Comparison of ENCODE assay signal across 27 cellular contexts in genomic region chr10:96889415-96890171, GRCh38. TPM values are rescaled to one million over a fixed set of nuclear protein-coding genes. Genes with fewer than 3 reads are reported as not detected.
DNase-seq lines count a peak whose midpoint lies in the region; ATAC-seq and TF ChIP-seq lines count a peak whose summit lies in the region.
"Had no signal": no experiment of that assay in that cellular context is flagged by ENCODE, and none has a peak within 500 bp of the region (broad histone marks: within the 10 kb centered on the region; RNA-seq: fewer than 3 reads in every experiment).

No MANE protein-coding gene starts in this region.

- no peaks in the 10 kb centered on the region for H3K27me3 Mint-ChIP-seq in IgD-negative memory B cell
- no peaks in the 10 kb centered on the region for H3K27me3 Mint-ChIP-seq in natural killer cell treated with Interleukin-12 subunit alpha and Interleukin-12 subunit beta and Interleukin-15 and Interleukin-18, amount 100 ng/mL, for 72 hours
- H3K27me3 Mint-ChIP-seq: activated naive CD8-positive, alpha-beta T cell; memory B cell; T-helper 17 cell had no signal

- peak in 1 of 7 experiments; percentile 3 for TF ChIP-seq CTCF in body of pancreas (IDR thresholded peaks at IDR 0.05)
- no peak for TF ChIP-seq CTCF in suprapubic skin (IDR thresholded peaks at IDR 0.05)

- intact Hi-C loops in body of pancreas (cut with DNase I): no loop called here

- no peak overlapping the region for H3K4me3 Mint-ChIP-seq in IgD-negative memory B cell
- H3K4me3 Mint-ChIP-seq in natural killer cell treated with Interleukin-12 subunit alpha and Interleukin-12 subunit beta and Interleukin-15 and Interleukin-18, amount 100 ng/mL, for 72 hours: peak overlapping the region; percentile 71
- H3K4me3 Mint-ChIP-seq: activated naive CD8-positive, alpha-beta T cell; memory B cell; T-helper 17 cell had no signal

- peak overlapping the region in 2 of 3 donors; percentile 9 to 19 for H3K27ac Mint-ChIP-seq in IgD-negative memory B cell
- H3K27ac Mint-ChIP-seq in natural killer cell treated with Interleukin-12 subunit alpha and Interleukin-12 subunit beta and Interleukin-15 and Interleukin-18, amount 100 ng/mL, for 72 hours: peak overlapping the region; percentile 50 to 76
- H3K27ac Mint-ChIP-seq: activated naive CD8-positive, alpha-beta T cell; memory B cell; T-helper 17 cell had no signal

- H3K9me3 ChIP-seq in body of pancreas: no peaks in the 10 kb centered on the region
- no peaks in the 10 kb centered on the region for H3K9me3 ChIP-seq in suprapubic skin
- H3K9me3 ChIP-seq: BE2C, SJSA1 had no signal

- 48 to 61% methylated on average over 12 of the region's 12 CpGs for WGBS in body of pancreas, 2 donors
- WGBS in suprapubic skin: 92% methylated on average over 12 of the region's 12 CpGs

- DNase-seq in DMS53 treated with DMSO at 0.1 percent for 48 hours (lab: John Stamatoyannopoulos, UW; ENCODE audit: unreplicated experiment): peak; percentile 84
- DNase-seq in body of pancreas: peak; percentile 37 to 66 (median 55)
- no peak for DNase-seq in natural killer cell treated with Interleukin-12 subunit alpha and Interleukin-12 subunit beta and Interleukin-15 and Interleukin-18, amount 100 ng/mL, for 72 hours (ENCODE audit: low spot score)
- DNase-seq in suprapubic skin (ENCODE audit: low spot score in 2 of 2): no peak
- no peak for DNase-seq in caudate nucleus (lab: John Stamatoyannopoulos, UW)
- no peak for DNase-seq in amygdala (lab: John Stamatoyannopoulos, UW)
- DNase-seq: activated CD4-positive, alpha-beta T cell treated with anti-CD3 and anti-CD28 coated beads for 48 hours; BE2C; COR-L47; effector CD8-positive, alpha-beta T cell; kidney; MM.1S; NCI-H1417 treated with DMSO at 0.1 percent for 48 hours; NCI-H2171 treated with DMSO at 0.1 percent for 48 hours; stimulated activated CD4-positive, alpha-beta T cell treated with anti-CD3 and anti-CD28 coated beads, Interleukin-12 subunit alpha, Interleukin-12 subunit beta, amount 100 ng/mL, for 4 hours; stimulated activated CD4-positive, alpha-beta T cell treated with anti-CD3 and anti-CD28 coated beads, Interleukin-4, amount 100 ng/mL, for 4 hours; stomach; T-helper 17 cell; transverse colon had no signal

- H3K36me3 ChIP-seq in body of pancreas (replicated peaks in 1 of 2; ENCODE audit: insufficient read depth in 1 of 2, low read depth in 2 of 2): no peaks in the 10 kb centered on the region
- H3K36me3 ChIP-seq in suprapubic skin: no peaks in the 10 kb centered on the region
- H3K36me3 ChIP-seq: BE2C, right atrium auricular region had no signal

- H3K27me3 ChIP-seq in body of pancreas (no peaks in the 10 kb centered on the region), suprapubic skin (no peaks in the 10 kb centered on the region)
- H3K27me3 ChIP-seq: BE2C, right atrium auricular region, SJSA1, stomach, transverse colon had no signal

- ATAC-seq in body of pancreas: peak; percentile 91
- peak in 1 of 2 donors; percentile 13 for ATAC-seq in natural killer cell treated with Interleukin-12 subunit alpha and Interleukin-12 subunit beta and Interleukin-15 and Interleukin-18, amount 100 ng/mL, for 72 hours
- no peak for ATAC-seq in HG02623 (IDR thresholded peaks at IDR 0.05; ENCODE audit: unreplicated experiment)
- ATAC-seq: Panc1, T-helper 17 cell had no signal

- peaks cover 29% of the 10 kb centered on the region for H3K4me1 ChIP-seq in body of pancreas
- peaks cover 8% of the 10 kb centered on the region for H3K4me1 ChIP-seq in suprapubic skin
- H3K4me1 ChIP-seq: BE2C, SJSA1 had no signal

- H3K36me3 Mint-ChIP-seq in IgD-negative memory B cell: peaks cover 32% of the 10 kb centered on the region
- peaks cover 17% of the 10 kb centered on the region for H3K36me3 Mint-ChIP-seq in natural killer cell treated with Interleukin-12 subunit alpha and Interleukin-12 subunit beta and Interleukin-15 and Interleukin-18, amount 100 ng/mL, for 72 hours

- H3K27ac ChIP-seq in body of pancreas (peak overlapping the region; percentile 68 to 92 (median 84)), suprapubic skin (no peak overlapping the region), caudate nucleus (ENCODE audit: low read depth, low read length) (no peak overlapping the region)
- H3K27ac ChIP-seq: right atrium auricular region, SJSA1, transverse colon had no signal

- peak in 2 of 3 donors; percentile 47 to 51 for TF ChIP-seq POLR2A in body of pancreas (IDR thresholded peaks at IDR 0.05)
- no peak for TF ChIP-seq POLR2A in suprapubic skin (IDR thresholded peaks at IDR 0.05)

- H3K4me1 Mint-ChIP-seq in IgD-negative memory B cell: peaks cover 20 to 33% (median 21%) of the 10 kb centered on the region in 3 donors
- peaks cover 40 to 42% of the 10 kb centered on the region in 2 donors for H3K4me1 Mint-ChIP-seq in natural killer cell treated with Interleukin-12 subunit alpha and Interleukin-12 subunit beta and Interleukin-15 and Interleukin-18, amount 100 ng/mL, for 72 hours (ENCODE audit: low read depth in 2 of 2)

- H3K4me3 ChIP-seq in body of pancreas: no peak overlapping the region
- H3K4me3 ChIP-seq in suprapubic skin: no peak overlapping the region
- H3K4me3 ChIP-seq: K562, right atrium auricular region, SJSA1, stomach, transverse colon had no signal

- TF ChIP-seq EP300 in suprapubic skin (IDR thresholded peaks at IDR 0.05): no peak

- H3K9me3 Mint-ChIP-seq in IgD-negative memory B cell: peaks cover 0 to 13% (median 4%) of the 10 kb centered on the region in 3 donors
- H3K9me3 Mint-ChIP-seq in natural killer cell treated with Interleukin-12 subunit alpha and Interleukin-12 subunit beta and Interleukin-15 and Interleukin-18, amount 100 ng/mL, for 72 hours: no peaks in the 10 kb centered on the region

RNA-seq across cellular contexts. Expression of gene LCOR, which starts 57.5 kb away (rescaled TPM):
- 19.8 TPM for polyA plus RNA-seq in IgD-negative memory B cell
- total RNA-seq in body of pancreas: 10 to 100 TPM; 34.5 to 35.3 TPM
- total RNA-seq in natural killer cell treated with Interleukin-12 subunit alpha and Interleukin-12 subunit beta and Interleukin-15 and Interleukin-18, amount 100 ng/mL, for 72 hours: 10 to 100 TPM; 58.7 to 70.2 TPM
- total RNA-seq in suprapubic skin: 10 to 100 TPM; 13.0 to 36.8 (median 17.1) TPM

Comparison
In these comparisons a context has a peak if more than half of its experiments do, and no peak if none do; other contexts are left out.
1. DNase-seq: peak in DMS53 treated with DMSO at 0.1 percent for 48 hours (single experiment) and body of pancreas (4 of 4); none in natural killer cell treated with Interleukin-12 subunit alpha and Interleukin-12 subunit beta and Interleukin-15 and Interleukin-18, amount 100 ng/mL, for 72 hours (single experiment), suprapubic skin (0 of 2), caudate nucleus (0 of 61) and amygdala (0 of 56).
2. H3K27ac ChIP-seq: peak in body of pancreas (4 of 4); none in suprapubic skin (single experiment) and caudate nucleus (single experiment).
3. POLR2A ChIP-seq: peak in body of pancreas (2 of 3); none in suprapubic skin (0 of 2).